ENCODE assay signal across 22 cellular contexts in genomic region chr7:157588271-157588589, GRCh38.
"Had no signal": no experiment of that assay in that cellular context is flagged by ENCODE, and none has a peak within 500 bp of the region (broad histone marks: within the 10 kb centered on the region; RNA-seq: fewer than 3 reads in every experiment).

No MANE protein-coding gene starts in this region.

- H3K36me3 Mint-ChIP-seq: activated naive CD4-positive, alpha-beta T cell treated with anti-CD3 and anti-CD28 coated beads, Interleukin-2, amount 10 ng/mL, durations not matched to agents 7 days and 5 days; immature natural killer cell; memory B cell; naive thymus-derived CD8-positive, alpha-beta T cell; stimulated activated memory B cell treated with anti-CD40 and anti-IgM and Interleukin-4, amounts not matched to agents 10 μg/mL and 1 μg/mL and 100 μg/mL, for 72 hours had no signal

- H3K27me3 ChIP-seq: brain microvascular endothelial cell, right lobe of liver had no signal

- H3K4me1 ChIP-seq: right lobe of liver, suprapubic skin, tibial artery had no signal

- H3K4me1 Mint-ChIP-seq: memory B cell; stimulated activated memory B cell treated with anti-CD40 and anti-IgM and Interleukin-4, amounts not matched to agents 10 μg/mL and 1 μg/mL and 100 μg/mL, for 72 hours had no signal

- H3K27ac Mint-ChIP-seq: activated CD4-positive, alpha-beta memory T cell treated with anti-CD3 and anti-CD28 coated beads, Interleukin-2, amount 10 ng/mL, durations not matched to agents 7 days and 5 days; activated CD4-positive, alpha-beta T cell treated with anti-CD3 and anti-CD28 coated beads, Interleukin-2, amount 10 ng/mL, durations not matched to agents 24 days and 14 days; activated naive CD4-positive, alpha-beta T cell treated with anti-CD3 and anti-CD28 coated beads, Interleukin-2, amount 10 ng/mL, durations not matched to agents 7 days and 5 days; activated T-cell treated with anti-CD3 and anti-CD28 coated beads, Interleukin-2, amount 50 U/mL, for 24 hours; immature natural killer cell; memory B cell; stimulated activated memory B cell treated with anti-CD40 and anti-IgM and Interleukin-4, amounts not matched to agents 10 μg/mL and 1 μg/mL and 100 μg/mL, for 72 hours had no signal

- H3K4me3 ChIP-seq: heart left ventricle, right lobe of liver, skin epidermis, suprapubic skin, tibial artery had no signal

- H3K4me3 Mint-ChIP-seq: activated CD4-positive, alpha-beta memory T cell treated with anti-CD3 and anti-CD28 coated beads, Interleukin-2, amount 10 ng/mL, durations not matched to agents 7 days and 5 days; activated CD4-positive, alpha-beta T cell treated with anti-CD3 and anti-CD28 coated beads, Interleukin-2, amount 10 ng/mL, durations not matched to agents 24 days and 14 days; activated naive CD4-positive, alpha-beta T cell treated with anti-CD3 and anti-CD28 coated beads, Interleukin-2, amount 10 ng/mL, durations not matched to agents 7 days and 5 days; activated T-cell treated with anti-CD3 and anti-CD28 coated beads, Interleukin-2, amount 50 U/mL, for 24 hours; immature natural killer cell; memory B cell; naive thymus-derived CD8-positive, alpha-beta T cell; stimulated activated memory B cell treated with anti-CD40 and anti-IgM and Interleukin-4, amounts not matched to agents 10 μg/mL and 1 μg/mL and 100 μg/mL, for 72 hours had no signal

- H3K36me3 ChIP-seq: brain microvascular endothelial cell, heart left ventricle, right lobe of liver, suprapubic skin, tibial artery had no signal

- H3K9me3 ChIP-seq: heart left ventricle, right lobe of liver, suprapubic skin, tibial artery had no signal

- DNase-seq: activated CD4-positive, alpha-beta memory T cell treated with anti-CD3 and anti-CD28 coated beads, Interleukin-2, amount 10 ng/mL, durations not matched to agents 7 days and 5 days; activated CD4-positive, alpha-beta T cell treated with anti-CD3 and anti-CD28 coated beads, Interleukin-2, amount 10 ng/mL, durations not matched to agents 24 days and 14 days; activated CD4-positive, CD25-positive, alpha-beta regulatory T cell treated with anti-CD3 and anti-CD28 coated beads, Interleukin-2, amount 50 U/mL, for 72 hours; activated CD8-positive, alpha-beta memory T cell treated with anti-CD3 and anti-CD28 coated beads, Interleukin-2, amount 50 U/mL, for 48 hours; activated gamma-delta T cell; activated naive CD4-positive, alpha-beta T cell treated with anti-CD3 and anti-CD28 coated beads, Interleukin-2, amount 10 ng/mL, durations not matched to agents 7 days and 5 days; activated T-cell treated with anti-CD3 and anti-CD28 coated beads, Interleukin-2, amount 50 U/mL, for 24 hours; amniotic stem cell; brain microvascular endothelial cell; immature natural killer cell; midbrain; naive thymus-derived CD8-positive, alpha-beta T cell; right lobe of liver; stimulated activated CD4-positive, alpha-beta T cell treated with anti-CD3 and anti-CD28 coated beads, Interleukin-4, amount 100 ng/mL, for 4 hours; stimulated activated CD8-positive, alpha-beta memory T cell treated with anti-CD3 and anti-CD28 coated beads, Interleukin-4, amount 100 ng/mL, for 48 hours; T-helper 2 cell; tibial artery had no signal

- H3K9me3 Mint-ChIP-seq: activated CD4-positive, alpha-beta memory T cell treated with anti-CD3 and anti-CD28 coated beads, Interleukin-2, amount 10 ng/mL, durations not matched to agents 7 days and 5 days; activated T-cell treated with anti-CD3 and anti-CD28 coated beads, Interleukin-2, amount 50 U/mL, for 24 hours; naive thymus-derived CD8-positive, alpha-beta T cell had no signal

- H3K27ac ChIP-seq: brain microvascular endothelial cell, heart left ventricle, right lobe of liver, skin epidermis, suprapubic skin, tibial artery had no signal

- ATAC-seq: heart left ventricle; naive thymus-derived CD8-positive, alpha-beta T cell; right lobe of liver; stimulated activated memory B cell treated with anti-CD40 and anti-IgM and Interleukin-4, amounts not matched to agents 10 μg/mL and 1 μg/mL and 100 μg/mL, for 72 hours had no signal
